ENCODE assay signal across 15 cellular contexts in genomic region chr9:108816037-108816436, GRCh38. TPM values are rescaled to one million over a fixed set of nuclear protein-coding genes. Genes with fewer than 3 reads are reported as not detected.
DNase-seq lines count a peak whose midpoint lies in the region; ATAC-seq and TF ChIP-seq lines count a peak whose summit lies in the region.
"Had no signal": no experiment of that assay in that cellular context is flagged by ENCODE, and none has a peak within 500 bp of the region (broad histone marks: within the 10 kb centered on the region; RNA-seq: fewer than 3 reads in every experiment).

No MANE protein-coding gene starts in this region.

- no peaks in the 10 kb centered on the region for H3K79me1 ChIP-seq in H9 (ENCODE audit: insufficient read depth, low read depth, low read length, poor library complexity, severe bottlenecking)

- no peaks in the 10 kb centered on the region for H3K23me2 ChIP-seq in H9 (ENCODE audit: insufficient read length, low read depth, low read length, poor library complexity, severe bottlenecking)

- intact Hi-C loops in right cardiac atrium (cut with DNase I): no loop called here
- intact Hi-C loops in activated CD8-positive, alpha-beta T cell treated with anti-CD3 and anti-CD28 coated beads for 36 hours (cut with micrococcal nuclease): no loop called here

- H2AFZ ChIP-seq in H9 (ENCODE audit: low read length): no peak overlapping the region

- TF ChIP-seq CTCF in H9 (conservative IDR thresholded peaks at IDR 0.05): no peak
- no peak for TF ChIP-seq CTCF in activated CD8-positive, alpha-beta T cell treated with anti-CD3 and anti-CD28 coated beads for 36 hours (IDR thresholded peaks at IDR 0.05)

- no peak overlapping the region for H3K4me3 ChIP-seq in right cardiac atrium (ENCODE audit: low read length)

- H2BK15ac ChIP-seq in H9 (ENCODE audit: low read depth, low read length): no peak overlapping the region

- H4K8ac ChIP-seq in H9 (replicated peaks; ENCODE audit: insufficient read length, low read depth, low read length): no peak overlapping the region

- DNase-seq in Ammon's horn (ENCODE audit: low spot score): peak; percentile 36
- DNase-seq in H9: no peak
- peak; percentile 54 for DNase-seq in SIG-M5 treated with dmso at 0.1 percent for 504 hours (lab: John Stamatoyannopoulos, UW; ENCODE audit: unreplicated experiment)
- peak in 1 of 3 donors; percentile 70 for DNase-seq in right cardiac atrium
- DNase-seq in activated CD8-positive, alpha-beta T cell treated with anti-CD3 and anti-CD28 coated beads for 36 hours: no peak
- no peak for DNase-seq in NCI-H2029 treated with DMSO at 0.1 percent for 48 hours (lab: John Stamatoyannopoulos, UW)
- DNase-seq in activated CD8-positive, alpha-beta memory T cell treated with anti-CD3 and anti-CD28 coated beads, Interleukin-2, amount 50 U/mL, for 4 hours: no peak
- no peak for DNase-seq in activated CD8-positive, alpha-beta memory T cell treated with anti-CD3 and anti-CD28 coated beads, Interleukin-2, amount 10 ng/mL, durations not matched to agents 7 days and 5 days
- DNase-seq: activated CD4-positive, alpha-beta T cell treated with anti-CD3 and anti-CD28 coated beads for 1 hour; activated naive CD4-positive, alpha-beta T cell treated with anti-CD3 and anti-CD28 coated beads, Interleukin-2, amount 10 ng/mL, durations not matched to agents 7 days and 5 days; brain microvascular endothelial cell; Karpas-422; NCI-H146; PC-3; posterior cingulate gyrus had no signal

- no peak overlapping the region for H3K4ac ChIP-seq in H9 (ENCODE audit: low read depth, low read length)

- no peak overlapping the region for H3T11ph ChIP-seq in H9 (ENCODE audit: low read length)

- H2BK120ac ChIP-seq in H9 (ENCODE audit: low read depth, low read length, poor library complexity, severe bottlenecking): no peak overlapping the region

- H3K18ac ChIP-seq in H9 (ENCODE audit: insufficient read length, low read depth, low read length): no peak overlapping the region

- CTCF ChIA-PET in activated CD8-positive, alpha-beta T cell treated with anti-CD3 and anti-CD28 coated beads for 36 hours (lab: Charles Lee): no interaction called here
- CTCF ChIA-PET in activated CD8-positive, alpha-beta memory T cell treated with anti-CD3 and anti-CD28 coated beads, Interleukin-2, amount 10 ng/mL, durations not matched to agents 7 days and 5 days (lab: Charles Lee): no interaction called here

- no peak overlapping the region for H3K4me2 ChIP-seq in H9 (ENCODE audit: insufficient read depth, insufficient read length, low read length)

- no peak overlapping the region for H2BK5ac ChIP-seq in H9 (ENCODE audit: insufficient read length, low read length)

- H3K9me3 ChIP-seq in H9 (ENCODE audit: control insufficient read depth, low read depth, low read length) (no peaks in the 10 kb centered on the region), right cardiac atrium (ENCODE audit: control insufficient read depth, low read length) (no peaks in the 10 kb centered on the region)

- no peak overlapping the region for H2BK12ac ChIP-seq in H9 (ENCODE audit: insufficient read length, low read depth, low read length)

- H3K36me3 Mint-ChIP-seq in H9 (ENCODE audit: insufficient read depth in 1 of 3, low read depth in 3 of 3): no peaks in the 10 kb centered on the region
- no peaks in the 10 kb centered on the region for H3K36me3 Mint-ChIP-seq in activated CD8-positive, alpha-beta T cell treated with anti-CD3 and anti-CD28 coated beads for 36 hours (ENCODE audit: low read depth)
- H3K36me3 Mint-ChIP-seq in activated CD8-positive, alpha-beta memory T cell treated with anti-CD3 and anti-CD28 coated beads, Interleukin-2, amount 10 ng/mL, durations not matched to agents 7 days and 5 days: no peaks in the 10 kb centered on the region
- H3K36me3 Mint-ChIP-seq: activated naive CD4-positive, alpha-beta T cell treated with anti-CD3 and anti-CD28 coated beads, Interleukin-2, amount 10 ng/mL, durations not matched to agents 7 days and 5 days had no signal

- H3K27ac ChIP-seq in H9 (ENCODE audit: insufficient read length, low read depth, low read length) (no peak overlapping the region), right cardiac atrium (ENCODE audit: low read length) (no peak overlapping the region)
- H3K27ac ChIP-seq: brain microvascular endothelial cell had no signal

- POLR2A ChIA-PET in activated CD8-positive, alpha-beta T cell treated with anti-CD3 and anti-CD28 coated beads for 36 hours (lab: Charles Lee): interaction anchor here (1.1 kb wide), 1 partner anchor 21 kb away, joined by 3 read pairs; no protein-coding TSS in a partner anchor

- no peak overlapping the region for H3K23ac ChIP-seq in H9 (ENCODE audit: insufficient read length, low read depth, low read length)

- H3K27ac Mint-ChIP-seq in H9: no peak overlapping the region
- H3K27ac Mint-ChIP-seq in activated CD8-positive, alpha-beta T cell treated with anti-CD3 and anti-CD28 coated beads for 36 hours: no peak overlapping the region
- H3K27ac Mint-ChIP-seq in activated CD8-positive, alpha-beta memory T cell treated with anti-CD3 and anti-CD28 coated beads, Interleukin-2, amount 10 ng/mL, durations not matched to agents 7 days and 5 days: no peak overlapping the region
- H3K27ac Mint-ChIP-seq: activated naive CD4-positive, alpha-beta T cell treated with anti-CD3 and anti-CD28 coated beads, Interleukin-2, amount 10 ng/mL, durations not matched to agents 7 days and 5 days had no signal

- H3K4me1 ChIP-seq in H9 (ENCODE audit: insufficient read depth, low read length): peaks cover 3% of the 10 kb centered on the region; the same call in 1 of the 2 replicates
- no peaks in the 10 kb centered on the region for H3K4me1 ChIP-seq in right cardiac atrium (ENCODE audit: control insufficient read depth, insufficient read depth, low read length)

- no peak overlapping the region for H3K56ac ChIP-seq in H9 (ENCODE audit: insufficient read length, low read depth, low read length)

- H3K9ac ChIP-seq in H9 (ENCODE audit: extremely low read depth, insufficient read length, low read length): no peak overlapping the region

- no peak overlapping the region for H4K91ac ChIP-seq in H9 (ENCODE audit: insufficient read length, low read depth, low read length)

- H3K27me3 ChIP-seq in H9 (ENCODE audit: insufficient read depth, low read length) (no peaks in the 10 kb centered on the region), right cardiac atrium (ENCODE audit: control insufficient read depth, insufficient read depth) (no peaks in the 10 kb centered on the region)
- H3K27me3 ChIP-seq: brain microvascular endothelial cell had no signal

- WGBS in H9 (ENCODE audit: extremely low coverage, insufficient read length, low lambda C conversion rate): no CpG with 5 or more reads among the region's 10 CpGs
- WGBS in right cardiac atrium: 33% methylated on average over 10 of the region's 10 CpGs

- H3K79me2 ChIP-seq in H9 (ENCODE audit: insufficient read depth, low read length): no peaks in the 10 kb centered on the region

- H3K9me3 Mint-ChIP-seq in H9: no peaks in the 10 kb centered on the region; a peak in 1 of 5 replicates
- H3K9me3 Mint-ChIP-seq in activated CD8-positive, alpha-beta T cell treated with anti-CD3 and anti-CD28 coated beads for 36 hours: no peaks in the 10 kb centered on the region
- H3K9me3 Mint-ChIP-seq in activated CD8-positive, alpha-beta memory T cell treated with anti-CD3 and anti-CD28 coated beads, Interleukin-2, amount 10 ng/mL, durations not matched to agents 7 days and 5 days (ENCODE audit: low read depth): no peaks in the 10 kb centered on the region
- H3K9me3 Mint-ChIP-seq: activated naive CD4-positive, alpha-beta T cell treated with anti-CD3 and anti-CD28 coated beads, Interleukin-2, amount 10 ng/mL, durations not matched to agents 7 days and 5 days had no signal

- H3K14ac ChIP-seq in H9 (ENCODE audit: insufficient read depth, low read length): no peak overlapping the region

- H2BK20ac ChIP-seq in H9 (ENCODE audit: low read depth, low read length, poor library complexity, severe bottlenecking): peak overlapping the region; percentile 34

- H2AK5ac ChIP-seq in H9 (ENCODE audit: insufficient read length, low read length): no peak overlapping the region

- H3K4me3 Mint-ChIP-seq in H9: no peak overlapping the region
- no peak overlapping the region for H3K4me3 Mint-ChIP-seq in activated CD8-positive, alpha-beta T cell treated with anti-CD3 and anti-CD28 coated beads for 36 hours
- H3K4me3 Mint-ChIP-seq in activated CD8-positive, alpha-beta memory T cell treated with anti-CD3 and anti-CD28 coated beads, Interleukin-2, amount 10 ng/mL, durations not matched to agents 7 days and 5 days: no peak overlapping the region
- H3K4me3 Mint-ChIP-seq: activated naive CD4-positive, alpha-beta T cell treated with anti-CD3 and anti-CD28 coated beads, Interleukin-2, amount 10 ng/mL, durations not matched to agents 7 days and 5 days had no signal

- ATAC-seq in right cardiac atrium: peak; percentile 43 to 60
- ATAC-seq in activated CD8-positive, alpha-beta T cell treated with anti-CD3 and anti-CD28 coated beads for 36 hours: no peak
- ATAC-seq in activated CD8-positive, alpha-beta memory T cell treated with anti-CD3 and anti-CD28 coated beads, Interleukin-2, amount 10 ng/mL, durations not matched to agents 7 days and 5 days: no peak
- ATAC-seq: PC-3 had no signal

- H3K4me1 Mint-ChIP-seq in H9: peaks cover 17 to 32% of the 10 kb centered on the region in 2 experiments
- H3K4me1 Mint-ChIP-seq in activated CD8-positive, alpha-beta T cell treated with anti-CD3 and anti-CD28 coated beads for 36 hours (ENCODE audit: low read depth): no peaks in the 10 kb centered on the region
- H3K4me1 Mint-ChIP-seq in activated CD8-positive, alpha-beta memory T cell treated with anti-CD3 and anti-CD28 coated beads, Interleukin-2, amount 10 ng/mL, durations not matched to agents 7 days and 5 days: no peaks in the 10 kb centered on the region
- H3K4me1 Mint-ChIP-seq: activated naive CD4-positive, alpha-beta T cell treated with anti-CD3 and anti-CD28 coated beads, Interleukin-2, amount 10 ng/mL, durations not matched to agents 7 days and 5 days had no signal

- H3K27me3 Mint-ChIP-seq in H9 (ENCODE audit: low read depth): no peaks in the 10 kb centered on the region; the same call in 1 of the 2 replicates
- peaks cover 11% of the 10 kb centered on the region for H3K27me3 Mint-ChIP-seq in activated CD8-positive, alpha-beta T cell treated with anti-CD3 and anti-CD28 coated beads for 36 hours
- peaks cover 20% of the 10 kb centered on the region for H3K27me3 Mint-ChIP-seq in activated CD8-positive, alpha-beta memory T cell treated with anti-CD3 and anti-CD28 coated beads, Interleukin-2, amount 10 ng/mL, durations not matched to agents 7 days and 5 days

- no peak overlapping the region for H4K5ac ChIP-seq in H9 (ENCODE audit: insufficient read length, low read depth, low read length)

- no peaks in the 10 kb centered on the region for H4K20me1 ChIP-seq in H9 (ENCODE audit: control insufficient read depth, insufficient read depth, insufficient read length)

RNA-seq across cellular contexts. Expression of gene ACTL7B, which starts 39.7 kb away (rescaled TPM):
- 0.09 TPM in 1 of 2 replicates, not detected in the other for total RNA-seq in H9 (2021)
- total RNA-seq in right cardiac atrium: not detected
- polyA plus RNA-seq in right cardiac atrium: not detected
- not detected for total RNA-seq in activated CD8-positive, alpha-beta T cell treated with anti-CD3 and anti-CD28 coated beads for 36 hours
- total RNA-seq in activated CD8-positive, alpha-beta memory T cell treated with anti-CD3 and anti-CD28 coated beads, Interleukin-2, amount 10 ng/mL, durations not matched to agents 7 days and 5 days: not detected
- total RNA-seq: PC-3 had no signal

RNA-seq across cellular contexts. Expression of gene ACTL7A, which starts 46.0 kb away (rescaled TPM):
- not detected in 2 replicates for total RNA-seq in H9 (2021)
- total RNA-seq in right cardiac atrium: not detected
- not detected for polyA plus RNA-seq in right cardiac atrium
- not detected for total RNA-seq in activated CD8-positive, alpha-beta T cell treated with anti-CD3 and anti-CD28 coated beads for 36 hours
- total RNA-seq in activated CD8-positive, alpha-beta memory T cell treated with anti-CD3 and anti-CD28 coated beads, Interleukin-2, amount 10 ng/mL, durations not matched to agents 7 days and 5 days: not detected
- total RNA-seq: PC-3 had no signal

Comparison
In these comparisons a context has a peak if more than half of its experiments do, and no peak if none do; other contexts are left out.
1. DNase-seq: peak in Ammon's horn (single experiment) and SIG-M5 treated with dmso at 0.1 percent for 504 hours (single experiment); none in H9 (single experiment), activated CD8-positive, alpha-beta T cell treated with anti-CD3 and anti-CD28 coated beads for 36 hours (single experiment), NCI-H2029 treated with DMSO at 0.1 percent for 48 hours (single experiment), activated CD8-positive, alpha-beta memory T cell treated with anti-CD3 and anti-CD28 coated beads, Interleukin-2, amount 50 U/mL, for 4 hours (single experiment) and activated CD8-positive, alpha-beta memory T cell treated with anti-CD3 and anti-CD28 coated beads, Interleukin-2, amount 10 ng/mL, durations not matched to agents 7 days and 5 days (single experiment).
2. ATAC-seq: peak in right cardiac atrium (2 of 2); none in activated CD8-positive, alpha-beta T cell treated with anti-CD3 and anti-CD28 coated beads for 36 hours (single experiment) and activated CD8-positive, alpha-beta memory T cell treated with anti-CD3 and anti-CD28 coated beads, Interleukin-2, amount 10 ng/mL, durations not matched to agents 7 days and 5 days (single experiment).